ENCODE assay signal across 18 cellular contexts in the genomic region with DNA sequence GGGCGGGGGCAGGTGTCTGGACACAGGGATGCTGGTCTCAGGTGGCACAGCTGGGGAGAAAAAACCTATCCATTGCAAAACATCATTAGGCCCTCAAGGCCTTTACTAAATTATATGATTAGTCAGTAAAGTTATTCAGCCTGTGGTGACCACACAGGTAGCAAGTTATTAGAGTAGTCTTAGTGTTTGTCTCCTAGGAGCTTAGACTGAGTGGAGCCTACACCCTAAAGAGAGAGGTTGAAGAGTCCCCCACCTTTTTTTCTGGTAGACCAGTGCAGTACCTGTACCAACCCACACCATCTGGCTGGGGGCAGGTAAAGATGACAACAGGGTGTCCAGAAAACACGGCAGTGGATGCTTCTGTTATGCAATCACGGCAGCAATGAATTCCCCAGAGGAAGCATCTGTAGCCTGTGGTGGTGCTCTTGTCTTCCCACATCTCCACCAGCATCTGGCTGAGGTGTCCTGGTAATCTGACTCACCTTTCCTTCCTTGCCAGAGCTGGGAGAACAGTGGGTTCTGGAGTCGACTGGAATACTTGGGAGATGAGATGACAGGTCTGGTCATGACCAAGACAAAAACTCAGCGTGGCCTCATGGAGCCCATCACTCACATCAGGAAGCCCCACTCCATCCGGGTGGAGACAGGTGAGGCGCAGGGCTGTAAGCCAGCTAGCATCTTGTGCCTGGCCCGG. TPM values are rescaled to one million over a fixed set of nuclear protein-coding genes. Genes with fewer than 3 reads are reported as not detected.
DNase-seq lines count a peak whose midpoint lies in the region; ATAC-seq and TF ChIP-seq lines count a peak whose summit lies in the region.
"Had no signal": no experiment of that assay in that cellular context is flagged by ENCODE, and none has a peak within 500 bp of the region (broad histone marks: within the 10 kb centered on the region; RNA-seq: fewer than 3 reads in every experiment).

No MANE protein-coding gene starts in this region.

- no peaks in the 10 kb centered on the region for H3K9me3 ChIP-seq in breast epithelium
- H3K9me3 ChIP-seq: SK-N-SH had no signal

- no peak overlapping the region for H3K4me3 ChIP-seq in breast epithelium
- H3K4me3 ChIP-seq: PC-9 had no signal

- no peak for TF ChIP-seq POLR2A in breast epithelium (IDR thresholded peaks at IDR 0.05)

- no peaks in the 10 kb centered on the region for H3K27me3 ChIP-seq in breast epithelium

- peak overlapping the region; percentile 25 to 56 for H3K27ac ChIP-seq in breast epithelium
- H3K27ac ChIP-seq: 22Rv1, PC-9 had no signal

- peak; percentile 23 for DNase-seq in NCI-H2171 treated with DMSO at 0.1 percent for 48 hours (lab: John Stamatoyannopoulos, UW)
- no peak for DNase-seq in NCI-H2171 (lab: John Stamatoyannopoulos, UW)
- DNase-seq in breast epithelium (ENCODE audit: low spot score in 2 of 2), result no peak
- DNase-seq in islet precursor cell, result peak; percentile 90
- no peak for DNase-seq in NCI-H748 treated with DMSO at 0.1 percent for 48 hours (lab: John Stamatoyannopoulos, UW)
- no peak for DNase-seq in NAMALWA (ENCODE audit: low spot score)
- DNase-seq: CD8-positive, alpha-beta T cell; Kasumi-1; NCI-H1436 treated with DMSO at 0.1 percent for 48 hours; NCI-H2081; NCI-H345; NCI-H526 treated with DMSO at 0.1 percent for 48 hours; PC-9; SK-N-SH had no signal

- no peak for ATAC-seq in GM18517 (IDR thresholded peaks at IDR 0.05; ENCODE audit: unreplicated experiment)
- no peak for ATAC-seq in HG02840 (IDR thresholded peaks at IDR 0.05; ENCODE audit: low FRiP score, unreplicated experiment)
- ATAC-seq: CD8-positive, alpha-beta T cell; Right ventricle myocardium inferior had no signal

- intact Hi-C loops in breast epithelium (cut with DNase I; ENCODE audit: low total_unique reads), result no loop called here

- no peaks in the 10 kb centered on the region for H3K36me3 ChIP-seq in breast epithelium

- H3K4me1 ChIP-seq in breast epithelium, result no peaks in the 10 kb centered on the region

- no peak for TF ChIP-seq CTCF in breast epithelium (IDR thresholded peaks at IDR 0.05)

RNA-seq across cellular contexts. Expression of gene MYCBPAP, which starts 11.0 kb away (rescaled TPM):
- 1 to 10 TPM in 2 of 3 donors, under 1 TPM in 1; 0.66 to 1.9 (median 1.3) TPM for total RNA-seq in breast epithelium

RNA-seq across cellular contexts. Expression of gene EPN3, which starts 13.2 kb away (rescaled TPM):
- total RNA-seq in breast epithelium, result 10 to 100 TPM in 1 of 3 donors, 1 to 10 TPM in 1, not detected in 1; 8.2 to 32.8 TPM
- total RNA-seq: CD8-positive, alpha-beta T cell had no signal

RNA-seq across cellular contexts. Expression of gene SPATA20, which starts 27.7 kb away (rescaled TPM):
- total RNA-seq in breast epithelium, result 10 to 100 TPM; 52.4 to 62.3 (median 58.4) TPM

RNA-seq across cellular contexts. Expression of gene RSAD1, which starts 40.6 kb away (rescaled TPM):
- 10 to 100 TPM; 33.6 to 39.0 (median 35.1) TPM for total RNA-seq in breast epithelium

RNA-seq across cellular contexts. Expression of gene CACNA1G, which starts 41.2 kb away (rescaled TPM):
- 1 to 10 TPM in 2 of 3 donors, under 1 TPM in 1; 0.32 to 2.6 (median 2.3) TPM for total RNA-seq in breast epithelium

Comparison
In these comparisons a context has a peak if more than half of its experiments do, and no peak if none do; other contexts are left out.
1. DNase-seq: peak in NCI-H2171 treated with DMSO at 0.1 percent for 48 hours (single experiment) and islet precursor cell (single experiment); none in NCI-H2171 (single experiment), breast epithelium (0 of 2), NCI-H748 treated with DMSO at 0.1 percent for 48 hours (single experiment) and NAMALWA (single experiment).